8 cellular contexts compared by ENCODE assay signal in genomic region chr10:46265566-46265965, GRCh38. TPM values are rescaled to one million over a fixed set of nuclear protein-coding genes. Genes with fewer than 3 reads are reported as not detected.
"Had no signal": no experiment of that assay in that cellular context is flagged by ENCODE, and none has a peak within 500 bp of the region (broad histone marks: within the 10 kb centered on the region; RNA-seq: fewer than 3 reads in every experiment).

No MANE protein-coding gene starts in this region.

RNA-seq across cellular contexts. Expression of gene ANTXRL, which starts 21.2 kb away (rescaled TPM):
- total RNA-seq: activated CD8-positive, alpha-beta memory T cell treated with anti-CD3 and anti-CD28 coated beads for 36 hours; activated naive CD4-positive, alpha-beta T cell treated with anti-CD3 and anti-CD28 coated beads for 36 hours; cerebellum; LHCN-M2; M059J; SK-MEL-5 had no signal
- polyA plus RNA-seq: aorta, IgD-negative memory B cell had no signal
